In the genomic region with DNA sequence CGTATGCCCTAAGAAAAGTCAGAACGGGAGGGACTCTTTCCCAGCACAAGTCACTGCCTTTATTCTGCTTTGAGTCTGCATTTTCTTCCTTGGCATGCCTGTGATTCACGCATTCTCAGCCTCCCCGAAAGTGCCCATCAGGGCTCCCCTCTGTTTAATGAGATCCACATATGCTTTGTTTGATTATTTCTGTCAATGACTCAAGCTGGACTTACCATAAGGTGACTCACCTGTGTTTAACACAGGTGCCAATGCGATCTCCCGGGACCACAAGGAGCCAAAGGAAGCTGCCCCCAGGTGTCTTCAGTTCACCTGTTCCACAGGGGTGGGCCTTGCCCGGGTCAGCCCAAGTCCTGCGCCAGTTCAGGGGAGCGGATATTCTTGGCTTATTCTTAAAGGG, we compare ENCODE assay signal across 21 cellular contexts.
DNase-seq lines count a peak whose midpoint lies in the region; ATAC-seq and TF ChIP-seq lines count a peak whose summit lies in the region.
"Had no signal": no experiment of that assay in that cellular context is flagged by ENCODE, and none has a peak within 500 bp of the region (broad histone marks: within the 10 kb centered on the region; RNA-seq: fewer than 3 reads in every experiment).

No MANE protein-coding gene starts in this region.

- no peaks in the 10 kb centered on the region for H3K36me3 ChIP-seq in mammary epithelial cell (ENCODE audit: insufficient read depth, low read length)
- H3K36me3 ChIP-seq in PC-9 (ENCODE audit: low read depth) = no peaks in the 10 kb centered on the region
- H3K36me3 ChIP-seq in CD8-positive, alpha-beta memory T cell (ENCODE audit: insufficient read depth, low read length) = no peaks in the 10 kb centered on the region
- H3K36me3 ChIP-seq: BLaER1 had no signal

- BruUV-seq in MCF 10A (replicated peaks; lab: Mats Ljungman, UMichigan) = no TSS peak
- BruUV-seq in mammary epithelial cell (replicated peaks; lab: Mats Ljungman, UMichigan) = no TSS peak
- BruUV-seq in PC-9 (replicated peaks; lab: Mats Ljungman, UMichigan) = no TSS peak

- no peak overlapping the region for H3K9ac ChIP-seq in mammary epithelial cell (ENCODE audit: insufficient read depth, low read length)
- H3K9ac ChIP-seq: BLaER1 had no signal

- POLR2A ChIA-PET in MCF 10A (lab: Yijun Ruan, JAX) (no interaction called here), PC-9 (lab: Charles Lee; ENCODE audit: unreplicated experiment) (no interaction called here)
- POLR2A ChIA-PET in CD4-positive, alpha-beta T cell (lab: Charles Lee) = no interaction called here
- POLR2A ChIA-PET in CD8-positive, alpha-beta memory T cell (lab: Charles Lee) = no interaction called here

- dilution Hi-C loops in mammary epithelial cell (cut with HindIII; ENCODE audit: low sequenced_read_pairs) = no loop called here

- H3K27me3 ChIP-seq in mammary epithelial cell (ENCODE audit: insufficient read depth, low read length) (no peaks in the 10 kb centered on the region), PC-9 (ENCODE audit: insufficient read depth, low read depth) (peaks cover 55% of the 10 kb centered on the region)
- peaks cover 5% of the 10 kb centered on the region for H3K27me3 ChIP-seq in CD4-positive, alpha-beta T cell (ENCODE audit: control insufficient read depth, insufficient read depth, low read length)
- H3K27me3 ChIP-seq in CD8-positive, alpha-beta memory T cell (ENCODE audit: insufficient read depth, low read length, poor library complexity, severe bottlenecking) = no peaks in the 10 kb centered on the region
- H3K27me3 ChIP-seq: BLaER1 had no signal

- no peaks in the 10 kb centered on the region for H3K9me3 Mint-ChIP-seq in MCF 10A (ENCODE audit: unreplicated experiment)
- H3K9me3 Mint-ChIP-seq in CD4-positive, alpha-beta T cell = no peaks in the 10 kb centered on the region
- peaks cover 0 to 7% (median 1%) of the 10 kb centered on the region in 5 donors for H3K9me3 Mint-ChIP-seq in CD8-positive, alpha-beta memory T cell
- H3K9me3 Mint-ChIP-seq: GM23338, H9 had no signal

- H3K27ac ChIP-seq in mammary epithelial cell (ENCODE audit: insufficient read depth, low read depth, low read length) (no peak overlapping the region), PC-9 (no peak overlapping the region), VCaP (peak overlapping the region; percentile 48)
- H3K27ac ChIP-seq in CD4-positive, alpha-beta T cell (ENCODE audit: low read depth, low read length) = no peak overlapping the region
- no peak overlapping the region for H3K27ac ChIP-seq in CD8-positive, alpha-beta memory T cell (ENCODE audit: low read depth, low read length)
- H3K27ac ChIP-seq: 22Rv1, BLaER1, C4-2B had no signal

- 81% methylated on average over 3 of the region's 9 CpGs for WGBS in mammary epithelial cell (ENCODE audit: low coverage, missing lambda C conversion rate)

- H2AFZ ChIP-seq in mammary epithelial cell (ENCODE audit: low read depth, low read length) (no peak overlapping the region), PC-9 (no peak overlapping the region)
- H2AFZ ChIP-seq: GM23338 had no signal

- no peaks in the 10 kb centered on the region for H3K36me3 Mint-ChIP-seq in MCF 10A (ENCODE audit: insufficient read depth, unreplicated experiment)
- H3K36me3 Mint-ChIP-seq in CD4-positive, alpha-beta T cell (ENCODE audit: low read depth) = no peaks in the 10 kb centered on the region
- H3K36me3 Mint-ChIP-seq in CD8-positive, alpha-beta memory T cell = no peaks in the 10 kb centered on the region
- H3K36me3 Mint-ChIP-seq: CD4-positive, CD25-positive, alpha-beta regulatory T cell had no signal

- CTCF ChIA-PET in MCF 10A (lab: Yijun Ruan, JAX) (interaction anchor here (0.7 to 0.9 kb wide), 2 partner anchors 41 to 295 kb away, joined by 3 read pairs; no protein-coding TSS in a partner anchor), mammary epithelial cell (lab: Charles Lee; ENCODE audit: low non-redundant PET) (no interaction called here), PC-9 (lab: Charles Lee) (interaction anchor here (0.6 kb wide), 1 partner anchor 290 kb away, joined by 9 read pairs; no protein-coding TSS in a partner anchor)
- CTCF ChIA-PET in CD4-positive, alpha-beta T cell (lab: Charles Lee) = no interaction called here
- CTCF ChIA-PET in CD8-positive, alpha-beta memory T cell (lab: Charles Lee) = no interaction called here

- TF ChIP-seq CTCF in MCF 10A (IDR thresholded peaks at IDR 0.05; ENCODE audit: unreplicated experiment) (no peak), mammary epithelial cell (conservative IDR thresholded peaks at IDR 0.05 in 1 of 2, IDR thresholded peaks at IDR 0.05 in 1 of 2; ENCODE audit: extremely low read depth in 1 of 2, insufficient read depth in 1 of 2, low read depth in 1 of 2, low read length in 2 of 2) (no peak), PC-9 (conservative IDR thresholded peaks at IDR 0.05) (no peak), VCaP (conservative IDR thresholded peaks at IDR 0.05) (no peak), GM20000 (IDR thresholded peaks at IDR 0.05; ENCODE audit: extremely low read depth, missing control alignments) (no peak)
- no peak for TF ChIP-seq CTCF in CD4-positive, alpha-beta T cell (IDR thresholded peaks at IDR 0.05)

- H3K27ac Mint-ChIP-seq in MCF 10A (ENCODE audit: low read depth, unreplicated experiment) = no peak overlapping the region
- H3K27ac Mint-ChIP-seq in CD4-positive, alpha-beta T cell = no peak overlapping the region
- H3K27ac Mint-ChIP-seq in CD8-positive, alpha-beta memory T cell = no peak overlapping the region
- H3K27ac Mint-ChIP-seq: B cell; CD4-positive, CD25-positive, alpha-beta regulatory T cell; GM23338; H9 had no signal

- H3K9me3 ChIP-seq in mammary epithelial cell (replicated peaks; ENCODE audit: insufficient read depth, low read length) (peaks cover 25% of the 10 kb centered on the region), PC-9 (ENCODE audit: insufficient read depth, low read depth) (no peaks in the 10 kb centered on the region)
- H3K9me3 ChIP-seq in CD4-positive, alpha-beta T cell (ENCODE audit: control insufficient read depth, low read length) = no peaks in the 10 kb centered on the region
- no peaks in the 10 kb centered on the region for H3K9me3 ChIP-seq in CD8-positive, alpha-beta memory T cell (ENCODE audit: low read length)
- H3K9me3 ChIP-seq: BLaER1 had no signal

- no peaks in the 10 kb centered on the region for H4K20me1 ChIP-seq in mammary epithelial cell (ENCODE audit: insufficient read depth, low read length)
- H4K20me1 ChIP-seq in PC-9 (ENCODE audit: insufficient read depth) = no peaks in the 10 kb centered on the region
- H4K20me1 ChIP-seq: BLaER1 had no signal

- no peak overlapping the region for H3K4me3 ChIP-seq in mammary epithelial cell (replicated peaks in 1 of 3; ENCODE audit: insufficient read depth in 1 of 3, low read depth in 2 of 3, low read length in 3 of 3)
- no peak overlapping the region; the same call in 1 of the 2 replicates for H3K4me3 ChIP-seq in PC-9
- no peak overlapping the region for H3K4me3 ChIP-seq in CD8-positive, alpha-beta memory T cell (ENCODE audit: low read length)
- H3K4me3 ChIP-seq: BLaER1, GM12878, GM23338 had no signal

- peak; percentile 48 for DNase-seq in MCF 10A (ENCODE audit: unreplicated experiment)
- DNase-seq in mammary epithelial cell = no peak
- DNase-seq in PC-9 = peak in 1 of 2 experiments; percentile 55
- DNase-seq in kidney tubule cell (ENCODE audit: low spot score) = peak; percentile 12
- DNase-seq in GM20000 (ENCODE audit: low spot score) = no peak
- no peak for DNase-seq in CD4-positive, alpha-beta T cell
- no peak for DNase-seq in CD8-positive, alpha-beta memory T cell
- DNase-seq: Calu3; CD4-positive, CD25-positive, alpha-beta regulatory T cell; DMS153; DND-41; GDM1; H9 had no signal

- H3K4me3 Mint-ChIP-seq in MCF 10A (ENCODE audit: unreplicated experiment) = no peak overlapping the region
- no peak overlapping the region for H3K4me3 Mint-ChIP-seq in CD4-positive, alpha-beta T cell
- H3K4me3 Mint-ChIP-seq in CD8-positive, alpha-beta memory T cell = no peak overlapping the region
- H3K4me3 Mint-ChIP-seq: B cell; CD4-positive, CD25-positive, alpha-beta regulatory T cell; GM23338; H9 had no signal

- no peaks in the 10 kb centered on the region for H3K4me1 ChIP-seq in mammary epithelial cell (ENCODE audit: insufficient read depth, low read length)
- H3K4me1 ChIP-seq in PC-9 (replicated peaks; ENCODE audit: insufficient read depth) = peaks cover 16% of the 10 kb centered on the region
- H3K4me1 ChIP-seq in CD8-positive, alpha-beta memory T cell (ENCODE audit: insufficient read depth, low read length) = no peaks in the 10 kb centered on the region

- H3K4me2 ChIP-seq in mammary epithelial cell (ENCODE audit: insufficient read depth, low read depth, low read length) (no peak overlapping the region), PC-9 (peak overlapping the region; percentile 39)
- H3K4me2 ChIP-seq: BLaER1, GM23338 had no signal

- no peaks in the 10 kb centered on the region for H3K9me2 ChIP-seq in PC-9 (ENCODE audit: insufficient read depth)

- H3K27me3 Mint-ChIP-seq in MCF 10A (ENCODE audit: insufficient read depth, unreplicated experiment) = peaks cover 39% of the 10 kb centered on the region
- peaks cover 4% of the 10 kb centered on the region for H3K27me3 Mint-ChIP-seq in CD4-positive, alpha-beta T cell
- H3K27me3 Mint-ChIP-seq in CD8-positive, alpha-beta memory T cell = peaks cover 6 to 8% of the 10 kb centered on the region in 2 donors

- no peak for ATAC-seq in CD4-positive, alpha-beta T cell (ENCODE audit: poor library complexity)
- ATAC-seq: GM12878, GM23338, HCT116 had no signal

- H3K4me1 Mint-ChIP-seq in MCF 10A (ENCODE audit: insufficient read depth, unreplicated experiment) = no peaks in the 10 kb centered on the region
- no peaks in the 10 kb centered on the region for H3K4me1 Mint-ChIP-seq in CD4-positive, alpha-beta T cell (ENCODE audit: low read depth)
- no peaks in the 10 kb centered on the region for H3K4me1 Mint-ChIP-seq in CD8-positive, alpha-beta memory T cell
- H3K4me1 Mint-ChIP-seq: CD4-positive, CD25-positive, alpha-beta regulatory T cell; GM23338; H9 had no signal

- intact Hi-C loops in MCF 10A (cut with micrococcal nuclease) (no loop called here), mammary epithelial cell (cut with micrococcal nuclease) (no loop called here), PC-9 (cut with micrococcal nuclease; ENCODE audit: unreplicated experiment) (no loop called here)
- intact Hi-C loops in CD4-positive, alpha-beta T cell (cut with DNase I, micrococcal nuclease) = no loop called here

- peaks cover 5% of the 10 kb centered on the region for H3F3A ChIP-seq in PC-9 (ENCODE audit: insufficient read depth, low read depth)

- H3K79me2 ChIP-seq in mammary epithelial cell (ENCODE audit: insufficient read depth, low read length) = no peaks in the 10 kb centered on the region
- H3K79me2 ChIP-seq in PC-9 (ENCODE audit: low read depth) = no peaks in the 10 kb centered on the region

- in situ Hi-C loops in mammary epithelial cell (cut with MboI; ENCODE audit: low sequenced_read_pairs in 2 of 2) = no loop called here

Comparison
In these comparisons a context has a peak if more than half of its experiments do, and no peak if none do; other contexts are left out.
1. DNase-seq: peak in MCF 10A (single experiment) and kidney tubule cell (single experiment); none in mammary epithelial cell (single experiment), GM20000 (single experiment), CD4-positive, alpha-beta T cell (0 of 10) and CD8-positive, alpha-beta memory T cell (0 of 5).
2. CTCF ChIA-PET loops: an anchor here in MCF 10A (0.7 to 0.9 kb wide) and PC-9 (0.6 kb wide); none called in mammary epithelial cell, CD4-positive, alpha-beta T cell and CD8-positive, alpha-beta memory T cell.